ENCODE assay signal across 1 cellular context in the genomic region with DNA sequence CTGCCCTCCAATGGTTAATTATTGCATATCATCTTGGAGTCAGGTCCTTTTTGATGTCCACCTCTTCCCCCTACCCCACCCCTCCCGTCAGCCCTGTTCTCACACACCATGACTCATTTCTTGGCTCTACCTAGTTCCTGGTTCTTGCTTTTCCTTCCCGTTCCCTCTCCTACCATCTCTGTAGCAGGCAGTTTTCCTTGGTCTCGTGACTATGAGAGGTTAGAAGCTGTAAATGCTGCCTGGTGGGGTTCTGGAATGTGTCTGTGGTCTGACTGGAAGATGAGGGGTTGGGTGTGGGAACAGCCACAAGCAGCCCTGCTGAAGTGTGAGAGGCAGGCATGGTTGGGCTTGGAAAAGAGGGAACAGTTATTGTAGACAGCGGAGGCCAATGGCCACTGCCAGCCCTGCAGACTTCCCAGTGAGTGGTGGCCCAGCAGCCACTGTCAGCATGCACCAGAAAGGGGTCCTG.
TF ChIP-seq lines count a peak whose summit lies in the region.

No MANE protein-coding gene starts in this region.

TF ChIP-seq in HEK293, 187 proteins besides CTCF, POLR2A, EP300 and RAD21 (continued from another document):
- TF ChIP-seq, protein P1, sequence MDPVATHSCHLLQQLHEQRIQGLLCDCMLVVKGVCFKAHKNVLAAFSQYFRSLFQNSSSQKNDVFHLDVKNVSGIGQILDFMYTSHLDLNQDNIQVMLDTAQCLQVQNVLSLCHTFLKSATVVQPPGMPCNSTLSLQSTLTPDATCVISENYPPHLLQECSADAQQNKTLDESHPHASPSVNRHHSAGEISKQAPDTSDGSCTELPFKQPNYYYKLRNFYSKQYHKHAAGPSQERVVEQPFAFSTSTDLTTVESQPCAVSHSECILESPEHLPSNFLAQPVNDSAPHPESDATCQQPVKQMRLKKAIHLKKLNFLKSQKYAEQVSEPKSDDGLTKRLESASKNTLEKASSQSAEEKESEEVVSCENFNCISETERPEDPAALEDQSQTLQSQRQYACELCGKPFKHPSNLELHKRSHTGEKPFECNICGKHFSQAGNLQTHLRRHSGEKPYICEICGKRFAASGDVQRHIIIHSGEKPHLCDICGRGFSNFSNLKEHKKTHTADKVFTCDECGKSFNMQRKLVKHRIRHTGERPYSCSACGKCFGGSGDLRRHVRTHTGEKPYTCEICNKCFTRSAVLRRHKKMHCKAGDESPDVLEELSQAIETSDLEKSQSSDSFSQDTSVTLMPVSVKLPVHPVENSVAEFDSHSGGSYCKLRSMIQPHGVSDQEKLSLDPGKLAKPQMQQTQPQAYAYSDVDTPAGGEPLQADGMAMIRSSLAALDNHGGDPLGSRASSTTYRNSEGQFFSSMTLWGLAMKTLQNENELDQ (tag by site-specific recombination; IDR thresholded peaks at IDR 0.05; ENCODE audit: low read depth) = no peak
- no peak for TF ChIP-seq ZNF555 (tag by site-specific recombination; conservative IDR thresholded peaks at IDR 0.05)
- TF ChIP-seq ZNF416 (tag by site-specific recombination; IDR thresholded peaks at IDR 0.05) = no peak
- no peak for TF ChIP-seq ZNF354C (tag by site-specific recombination; IDR thresholded peaks at IDR 0.05; ENCODE audit: borderline replicate concordance, low read depth)
- TF ChIP-seq, protein P2, sequence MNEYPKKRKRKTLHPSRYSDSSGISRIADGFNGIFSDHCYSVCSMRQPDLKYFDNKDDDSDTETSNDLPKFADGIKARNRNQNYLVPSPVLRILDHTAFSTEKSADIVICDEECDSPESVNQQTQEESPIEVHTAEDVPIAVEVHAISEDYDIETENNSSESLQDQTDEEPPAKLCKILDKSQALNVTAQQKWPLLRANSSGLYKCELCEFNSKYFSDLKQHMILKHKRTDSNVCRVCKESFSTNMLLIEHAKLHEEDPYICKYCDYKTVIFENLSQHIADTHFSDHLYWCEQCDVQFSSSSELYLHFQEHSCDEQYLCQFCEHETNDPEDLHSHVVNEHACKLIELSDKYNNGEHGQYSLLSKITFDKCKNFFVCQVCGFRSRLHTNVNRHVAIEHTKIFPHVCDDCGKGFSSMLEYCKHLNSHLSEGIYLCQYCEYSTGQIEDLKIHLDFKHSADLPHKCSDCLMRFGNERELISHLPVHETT (tag by site-specific recombination; IDR thresholded peaks at IDR 0.05) = no peak
- TF ChIP-seq, protein P3, sequence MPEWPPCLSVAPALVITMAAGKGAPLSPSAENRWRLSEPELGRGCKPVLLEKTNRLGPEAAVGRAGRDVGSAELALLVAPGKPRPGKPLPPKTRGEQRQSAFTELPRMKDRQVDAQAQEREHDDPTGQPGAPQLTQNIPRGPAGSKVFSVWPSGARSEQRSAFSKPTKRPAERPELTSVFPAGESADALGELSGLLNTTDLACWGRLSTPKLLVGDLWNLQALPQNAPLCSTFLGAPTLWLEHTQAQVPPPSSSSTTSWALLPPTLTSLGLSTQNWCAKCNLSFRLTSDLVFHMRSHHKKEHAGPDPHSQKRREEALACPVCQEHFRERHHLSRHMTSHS (tag by site-specific recombination; IDR thresholded peaks at IDR 0.05) = no peak
- TF ChIP-seq, protein P4, sequence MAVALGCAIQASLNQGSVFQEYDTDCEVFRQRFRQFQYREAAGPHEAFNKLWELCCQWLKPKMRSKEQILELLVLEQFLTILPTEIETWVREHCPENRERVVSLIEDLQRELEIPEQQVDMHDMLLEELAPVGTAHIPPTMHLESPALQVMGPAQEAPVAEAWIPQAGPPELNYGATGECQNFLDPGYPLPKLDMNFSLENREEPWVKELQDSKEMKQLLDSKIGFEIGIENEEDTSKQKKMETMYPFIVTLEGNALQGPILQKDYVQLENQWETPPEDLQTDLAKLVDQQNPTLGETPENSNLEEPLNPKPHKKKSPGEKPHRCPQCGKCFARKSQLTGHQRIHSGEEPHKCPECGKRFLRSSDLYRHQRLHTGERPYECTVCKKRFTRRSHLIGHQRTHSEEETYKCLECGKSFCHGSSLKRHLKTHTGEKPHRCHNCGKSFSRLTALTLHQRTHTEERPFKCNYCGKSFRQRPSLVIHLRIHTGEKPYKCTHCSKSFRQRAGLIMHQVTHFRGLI (tag by site-specific recombination; IDR thresholded peaks at IDR 0.05) = peak; percentile 99
- TF ChIP-seq OVOL3 (tag by site-specific recombination; IDR thresholded peaks at IDR 0.05) = no peak
- TF ChIP-seq ZIC2 (tag by site-specific recombination; IDR thresholded peaks at IDR 0.05) = peak; percentile 9; the same call in 1 of the 2 replicates
- no peak for TF ChIP-seq BCL11A (tag by site-specific recombination; IDR thresholded peaks at IDR 0.05; ENCODE audit: low read depth)
- TF ChIP-seq ZNF626 (tag by site-specific recombination; IDR thresholded peaks at IDR 0.05) = no peak
- TF ChIP-seq ZNF560 (tag by site-specific recombination; IDR thresholded peaks at IDR 0.05; ENCODE audit: borderline replicate concordance) = no peak
